2 cellular contexts compared by ENCODE assay signal in the genomic region with DNA sequence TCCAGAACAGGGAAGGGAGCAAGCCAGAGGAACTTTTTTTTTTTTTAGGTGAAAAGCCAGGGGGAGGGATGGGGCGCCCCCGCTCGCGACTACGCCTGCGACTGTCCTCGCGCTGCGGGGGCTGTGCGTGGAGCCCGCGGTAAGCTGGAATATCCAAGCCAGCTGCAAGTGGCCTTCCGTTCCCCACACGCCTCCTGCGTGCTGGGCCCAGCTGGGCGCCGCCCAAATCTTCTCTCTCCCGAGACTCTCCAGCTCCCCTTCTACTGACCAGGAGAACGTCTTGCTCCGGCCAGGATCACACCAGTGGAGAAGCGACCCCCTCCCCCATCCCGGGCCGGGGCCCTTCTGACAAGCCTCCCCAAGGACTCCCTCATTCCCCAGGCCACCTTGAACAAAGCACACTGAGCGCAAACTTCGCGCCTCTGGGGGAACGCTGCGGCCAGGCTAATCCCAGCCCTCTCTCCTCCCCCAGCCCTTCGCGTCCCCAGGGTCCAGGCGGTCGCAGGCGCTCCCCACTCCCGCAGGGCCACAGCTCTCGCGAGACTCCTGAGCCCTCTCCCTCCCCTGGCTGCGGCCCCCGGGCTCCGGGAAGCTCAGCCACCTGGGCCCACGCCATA.
TF ChIP-seq lines count a peak whose summit lies in the region.

No MANE protein-coding gene starts in this region.

TF ChIP-seq in SK-N-SH, 30 proteins besides CTCF, POLR2A, EP300 and RAD21:
- no peak for TF ChIP-seq RFX5 (IDR thresholded peaks at IDR 0.05; ENCODE audit: low read length)
- no peak for TF ChIP-seq TEAD4 (IDR thresholded peaks at IDR 0.05; ENCODE audit: borderline replicate concordance, insufficient read depth)
- TF ChIP-seq YY1 (IDR thresholded peaks at IDR 0.05; ENCODE audit: low read depth): no peak
- TF ChIP-seq RCOR1 (IDR thresholded peaks at IDR 0.05; ENCODE audit: low read length): no peak
- TF ChIP-seq MEF2A (IDR thresholded peaks at IDR 0.05; ENCODE audit: borderline replicate concordance, low read depth): no peak
- TF ChIP-seq RXRA (IDR thresholded peaks at IDR 0.05; ENCODE audit: borderline replicate concordance, low read depth): no peak
- TF ChIP-seq SMC3 (IDR thresholded peaks at IDR 0.05; ENCODE audit: low read depth, low read length): no peak
- TF ChIP-seq, protein P1, sequence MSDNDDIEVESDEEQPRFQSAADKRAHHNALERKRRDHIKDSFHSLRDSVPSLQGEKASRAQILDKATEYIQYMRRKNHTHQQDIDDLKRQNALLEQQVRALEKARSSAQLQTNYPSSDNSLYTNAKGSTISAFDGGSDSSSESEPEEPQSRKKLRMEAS (IDR thresholded peaks at IDR 0.05; ENCODE audit: low read depth): no peak
- no peak for TF ChIP-seq CHD2 (IDR thresholded peaks at IDR 0.05; ENCODE audit: low read length, partially characterized antibody)
- no peak for TF ChIP-seq TAF1 (IDR thresholded peaks at IDR 0.05; ENCODE audit: borderline replicate concordance, low read depth, low read length)
- TF ChIP-seq GATA2 (CRISPR knock-in tag; IDR thresholded peaks at IDR 0.05): no peak
- no peak for TF ChIP-seq MXI1 (IDR thresholded peaks at IDR 0.05; ENCODE audit: low read depth, low read length)
- no peak for TF ChIP-seq TCF12 (IDR thresholded peaks at IDR 0.05)
- TF ChIP-seq, protein P2, sequence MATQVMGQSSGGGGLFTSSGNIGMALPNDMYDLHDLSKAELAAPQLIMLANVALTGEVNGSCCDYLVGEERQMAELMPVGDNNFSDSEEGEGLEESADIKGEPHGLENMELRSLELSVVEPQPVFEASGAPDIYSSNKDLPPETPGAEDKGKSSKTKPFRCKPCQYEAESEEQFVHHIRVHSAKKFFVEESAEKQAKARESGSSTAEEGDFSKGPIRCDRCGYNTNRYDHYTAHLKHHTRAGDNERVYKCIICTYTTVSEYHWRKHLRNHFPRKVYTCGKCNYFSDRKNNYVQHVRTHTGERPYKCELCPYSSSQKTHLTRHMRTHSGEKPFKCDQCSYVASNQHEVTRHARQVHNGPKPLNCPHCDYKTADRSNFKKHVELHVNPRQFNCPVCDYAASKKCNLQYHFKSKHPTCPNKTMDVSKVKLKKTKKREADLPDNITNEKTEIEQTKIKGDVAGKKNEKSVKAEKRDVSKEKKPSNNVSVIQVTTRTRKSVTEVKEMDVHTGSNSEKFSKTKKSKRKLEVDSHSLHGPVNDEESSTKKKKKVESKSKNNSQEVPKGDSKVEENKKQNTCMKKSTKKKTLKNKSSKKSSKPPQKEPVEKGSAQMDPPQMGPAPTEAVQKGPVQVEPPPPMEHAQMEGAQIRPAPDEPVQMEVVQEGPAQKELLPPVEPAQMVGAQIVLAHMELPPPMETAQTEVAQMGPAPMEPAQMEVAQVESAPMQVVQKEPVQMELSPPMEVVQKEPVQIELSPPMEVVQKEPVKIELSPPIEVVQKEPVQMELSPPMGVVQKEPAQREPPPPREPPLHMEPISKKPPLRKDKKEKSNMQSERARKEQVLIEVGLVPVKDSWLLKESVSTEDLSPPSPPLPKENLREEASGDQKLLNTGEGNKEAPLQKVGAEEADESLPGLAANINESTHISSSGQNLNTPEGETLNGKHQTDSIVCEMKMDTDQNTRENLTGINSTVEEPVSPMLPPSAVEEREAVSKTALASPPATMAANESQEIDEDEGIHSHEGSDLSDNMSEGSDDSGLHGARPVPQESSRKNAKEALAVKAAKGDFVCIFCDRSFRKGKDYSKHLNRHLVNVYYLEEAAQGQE (IDR thresholded peaks at IDR 0.05; ENCODE audit: low read depth, low read length): no peak
- TF ChIP-seq FOXM1 (IDR thresholded peaks at IDR 0.05; ENCODE audit: low read depth): no peak
- no peak for TF ChIP-seq ELF1 (IDR thresholded peaks at IDR 0.05)

TF ChIP-seq in SK-N-SH treated with all-trans-retinoic acid at 6 μM for 48 hours, 23 proteins besides CTCF, POLR2A, EP300 and RAD21:
- TF ChIP-seq ZNF8 (CRISPR knock-in tag; IDR thresholded peaks at IDR 0.05) (no peak), RARB (CRISPR knock-in tag; IDR thresholded peaks at IDR 0.05) (no peak), SNAI2 (CRISPR knock-in tag; IDR thresholded peaks at IDR 0.05) (no peak), CSRNP3 (CRISPR knock-in tag; IDR thresholded peaks at IDR 0.05) (no peak), ZC3H10 (CRISPR knock-in tag; IDR thresholded peaks at IDR 0.05) (no peak), CSDC2 (CRISPR knock-in tag; IDR thresholded peaks at IDR 0.05) (no peak), CREB5 (CRISPR knock-in tag; IDR thresholded peaks at IDR 0.05; ENCODE audit: low read depth) (no peak), OSR1 (CRISPR knock-in tag; IDR thresholded peaks at IDR 0.05) (no peak), PPARA (CRISPR knock-in tag; IDR thresholded peaks at IDR 0.05; ENCODE audit: borderline replicate concordance) (no peak), POU6F1 (CRISPR knock-in tag; IDR thresholded peaks at IDR 0.05; ENCODE audit: borderline replicate concordance, low read depth) (no peak), ZFP3 (CRISPR knock-in tag; IDR thresholded peaks at IDR 0.05) (no peak), ARNTL (CRISPR knock-in tag; IDR thresholded peaks at IDR 0.05; ENCODE audit: borderline replicate concordance, low read depth) (no peak), PATZ1 (CRISPR knock-in tag; IDR thresholded peaks at IDR 0.05; ENCODE audit: borderline replicate concordance) (no peak), TCF4 (CRISPR knock-in tag; IDR thresholded peaks at IDR 0.05; ENCODE audit: borderline replicate concordance) (no peak), ZFP30 (CRISPR knock-in tag; IDR thresholded peaks at IDR 0.05) (no peak), ISL1 (CRISPR knock-in tag; IDR thresholded peaks at IDR 0.05) (no peak), ZNF565 (CRISPR knock-in tag; conservative IDR thresholded peaks at IDR 0.05; ENCODE audit: low read depth) (no peak), ZNF70 (CRISPR knock-in tag; IDR thresholded peaks at IDR 0.05) (no peak), TOX (CRISPR knock-in tag; IDR thresholded peaks at IDR 0.05; ENCODE audit: borderline replicate concordance) (no peak)
- TF ChIP-seq, protein P3, sequence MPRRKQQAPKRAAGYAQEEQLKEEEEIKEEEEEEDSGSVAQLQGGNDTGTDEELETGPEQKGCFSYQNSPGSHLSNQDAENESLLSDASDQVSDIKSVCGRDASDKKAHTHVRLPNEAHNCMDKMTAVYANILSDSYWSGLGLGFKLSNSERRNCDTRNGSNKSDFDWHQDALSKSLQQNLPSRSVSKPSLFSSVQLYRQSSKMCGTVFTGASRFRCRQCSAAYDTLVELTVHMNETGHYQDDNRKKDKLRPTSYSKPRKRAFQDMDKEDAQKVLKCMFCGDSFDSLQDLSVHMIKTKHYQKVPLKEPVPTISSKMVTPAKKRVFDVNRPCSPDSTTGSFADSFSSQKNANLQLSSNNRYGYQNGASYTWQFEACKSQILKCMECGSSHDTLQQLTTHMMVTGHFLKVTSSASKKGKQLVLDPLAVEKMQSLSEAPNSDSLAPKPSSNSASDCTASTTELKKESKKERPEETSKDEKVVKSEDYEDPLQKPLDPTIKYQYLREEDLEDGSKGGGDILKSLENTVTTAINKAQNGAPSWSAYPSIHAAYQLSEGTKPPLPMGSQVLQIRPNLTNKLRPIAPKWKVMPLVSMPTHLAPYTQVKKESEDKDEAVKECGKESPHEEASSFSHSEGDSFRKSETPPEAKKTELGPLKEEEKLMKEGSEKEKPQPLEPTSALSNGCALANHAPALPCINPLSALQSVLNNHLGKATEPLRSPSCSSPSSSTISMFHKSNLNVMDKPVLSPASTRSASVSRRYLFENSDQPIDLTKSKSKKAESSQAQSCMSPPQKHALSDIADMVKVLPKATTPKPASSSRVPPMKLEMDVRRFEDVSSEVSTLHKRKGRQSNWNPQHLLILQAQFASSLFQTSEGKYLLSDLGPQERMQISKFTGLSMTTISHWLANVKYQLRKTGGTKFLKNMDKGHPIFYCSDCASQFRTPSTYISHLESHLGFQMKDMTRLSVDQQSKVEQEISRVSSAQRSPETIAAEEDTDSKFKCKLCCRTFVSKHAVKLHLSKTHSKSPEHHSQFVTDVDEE (CRISPR knock-in tag; IDR thresholded peaks at IDR 0.05): no peak
